In the genomic region with DNA sequence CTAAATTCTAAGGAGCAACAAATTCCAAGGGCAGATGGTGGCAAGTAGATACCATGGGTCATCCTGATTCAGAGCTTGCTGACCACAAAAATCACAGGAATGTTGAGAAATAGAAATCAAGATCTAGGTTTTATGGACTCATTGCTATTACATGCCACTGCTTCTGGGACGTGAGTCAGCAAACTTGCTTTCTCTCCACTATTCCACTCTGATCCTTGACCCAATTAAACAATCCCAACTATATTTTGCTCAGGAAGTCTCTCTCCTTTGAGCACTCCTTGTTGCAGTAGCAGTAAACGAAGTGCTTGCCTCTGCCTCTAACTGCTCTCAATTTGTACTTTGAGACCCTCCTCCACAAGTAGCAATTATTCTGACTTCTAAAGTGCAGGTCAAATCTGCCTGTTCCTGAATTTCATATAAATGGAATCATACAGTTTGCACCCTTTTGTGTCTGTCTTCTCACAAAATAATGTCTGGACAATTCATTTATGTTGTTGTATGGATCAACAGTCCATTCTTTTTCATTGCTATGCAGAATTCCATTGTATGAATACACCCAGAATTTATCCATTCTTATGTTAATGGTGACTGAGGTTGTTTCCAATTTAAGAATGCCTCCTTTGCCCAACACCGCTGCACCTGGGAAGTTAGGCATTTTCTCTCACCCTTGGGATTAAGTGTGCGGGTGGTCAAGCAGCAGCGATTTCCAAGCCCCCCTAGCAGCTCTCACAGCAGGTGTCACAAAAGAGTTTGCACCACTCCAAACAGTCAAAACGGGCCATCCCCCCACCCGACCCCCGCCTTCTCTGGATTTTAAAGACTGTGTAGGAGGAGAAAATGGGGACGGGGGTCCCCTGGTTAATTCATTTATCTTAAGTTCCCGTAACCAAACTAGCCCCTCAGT, we compare ENCODE assay signal across 9 cellular contexts. TPM values are rescaled to one million over a fixed set of nuclear protein-coding genes. Genes with fewer than 3 reads are reported as not detected.
DNase-seq lines count a peak whose midpoint lies in the region; ATAC-seq and TF ChIP-seq lines count a peak whose summit lies in the region.
"Had no signal": no experiment of that assay in that cellular context is flagged by ENCODE, and none has a peak within 500 bp of the region (broad histone marks: within the 10 kb centered on the region; RNA-seq: fewer than 3 reads in every experiment).

No MANE protein-coding gene starts in this region.

- no peaks in the 10 kb centered on the region for H3K4me1 ChIP-seq in CD8-positive, alpha-beta memory T cell (ENCODE audit: insufficient read depth, low read length)
- H3K4me1 ChIP-seq in OCI-LY3 (ENCODE audit: low read length) = peaks cover 10% of the 10 kb centered on the region
- peaks cover 3% of the 10 kb centered on the region for H3K4me1 ChIP-seq in endodermal cell (ENCODE audit: control insufficient read depth, insufficient read depth, low read length)
- no peaks in the 10 kb centered on the region for H3K4me1 ChIP-seq in Karpas-422 (ENCODE audit: low read length)

- H3K27me3 Mint-ChIP-seq in CD8-positive, alpha-beta memory T cell = peaks cover 3 to 4% of the 10 kb centered on the region in 2 donors
- no peaks in the 10 kb centered on the region for H3K27me3 Mint-ChIP-seq in endodermal cell (ENCODE audit: insufficient read depth)
- H3K27me3 Mint-ChIP-seq in nephron (ENCODE audit: low read depth) = no peaks in the 10 kb centered on the region

- H3K4me1 Mint-ChIP-seq in CD8-positive, alpha-beta memory T cell = peaks cover 10 to 14% (median 12%) of the 10 kb centered on the region in 3 donors
- H3K4me1 Mint-ChIP-seq in endodermal cell (peaks cover 37% of the 10 kb centered on the region), nephron (peaks cover 16% of the 10 kb centered on the region)

- H4K20me1 ChIP-seq in OCI-LY3 (ENCODE audit: insufficient read depth, low read length) (no peaks in the 10 kb centered on the region), Karpas-422 (ENCODE audit: insufficient read depth, low read depth, low read length) (no peaks in the 10 kb centered on the region)

- H3K4me3 Mint-ChIP-seq in CD8-positive, alpha-beta memory T cell = peak overlapping the region in 6 of 7 donors; percentile 77 to 93 (median 84)
- H3K4me3 Mint-ChIP-seq in endodermal cell = peak overlapping the region; percentile 91
- peak overlapping the region; percentile 92 to 93 (median 93) for H3K4me3 Mint-ChIP-seq in nephron

- H3K36me3 Mint-ChIP-seq in CD8-positive, alpha-beta memory T cell = no peaks in the 10 kb centered on the region
- H3K36me3 Mint-ChIP-seq in endodermal cell (ENCODE audit: low read depth) = peaks cover 30% of the 10 kb centered on the region
- peaks cover 16% of the 10 kb centered on the region for H3K36me3 Mint-ChIP-seq in nephron (ENCODE audit: low read depth)

- peak overlapping the region; percentile 51 for H3K4me3 ChIP-seq in CD8-positive, alpha-beta memory T cell (ENCODE audit: low read length)
- H3K4me3 ChIP-seq in OCI-LY3 (ENCODE audit: low read length) (peak overlapping the region; percentile 82), endodermal cell (ENCODE audit: low read length) (peak overlapping the region; percentile 78), Karpas-422 (ENCODE audit: low read length) (no peak overlapping the region)

- no peak for TF ChIP-seq CTCF in OCI-LY3 (IDR thresholded peaks at IDR 0.05; ENCODE audit: low read depth, low read length)
- no peak for TF ChIP-seq CTCF in endodermal cell (conservative IDR thresholded peaks at IDR 0.05)
- no peak for TF ChIP-seq CTCF in nephron (IDR thresholded peaks at IDR 0.05; ENCODE audit: unreplicated experiment in 3 of 3)

- no peaks in the 10 kb centered on the region for H3K79me2 ChIP-seq in OCI-LY3 (ENCODE audit: low read length)
- no peaks in the 10 kb centered on the region for H3K79me2 ChIP-seq in Karpas-422 (ENCODE audit: low read length)

- ATAC-seq in HG02763 (IDR thresholded peaks at IDR 0.05; ENCODE audit: unreplicated experiment) = no peak
- ATAC-seq in HG03045 (IDR thresholded peaks at IDR 0.05; ENCODE audit: unreplicated experiment) = no peak

- H2AFZ ChIP-seq in OCI-LY3 (ENCODE audit: low read depth, low read length) (peak overlapping the region; percentile 93; the same call in 1 of the 2 replicates), Karpas-422 (ENCODE audit: low read length) (no peak overlapping the region)

- no peak for DNase-seq in CD8-positive, alpha-beta memory T cell
- DNase-seq in endodermal cell = peak; percentile 88
- no peak for DNase-seq in Karpas-422
- DNase-seq in NCI-H2107 (lab: John Stamatoyannopoulos, UW) = no peak

- H3K27ac Mint-ChIP-seq in CD8-positive, alpha-beta memory T cell = peak overlapping the region in 1 of 8 donors; percentile 55
- H3K27ac Mint-ChIP-seq in endodermal cell (peak overlapping the region; percentile 99), nephron (peak overlapping the region; percentile 78 to 84 (median 81))

- CTCF ChIA-PET in CD8-positive, alpha-beta memory T cell (lab: Charles Lee) = no interaction called here

- H3K4me2 ChIP-seq in OCI-LY3 (ENCODE audit: low read length) (peak overlapping the region; percentile 92), Karpas-422 (ENCODE audit: low read depth, low read length, poor library complexity, severe bottlenecking) (no peak overlapping the region)

- no peaks in the 10 kb centered on the region for H3K36me3 ChIP-seq in CD8-positive, alpha-beta memory T cell (ENCODE audit: insufficient read depth, low read length)
- H3K36me3 ChIP-seq in OCI-LY3 (replicated peaks; ENCODE audit: low read depth, low read length) (no peaks in the 10 kb centered on the region), endodermal cell (ENCODE audit: control insufficient read depth, insufficient read depth, low read length) (peaks cover 25% of the 10 kb centered on the region), Karpas-422 (ENCODE audit: insufficient read depth, low read length) (no peaks in the 10 kb centered on the region)

- WGBS in endodermal cell (ENCODE audit: insufficient coverage in 1 of 2, insufficient read length in 1 of 2), 2 experiments = 14 to 20% methylated on average over 3 to 8 of the region's 10 CpGs

- H3K9ac ChIP-seq in OCI-LY3 (ENCODE audit: low read length) (peak overlapping the region; percentile 63; the same call in 1 of the 2 replicates), endodermal cell (ENCODE audit: extremely low read depth, low read length, poor library complexity, severe bottlenecking) (peak overlapping the region; percentile 56), Karpas-422 (ENCODE audit: low read length) (no peak overlapping the region)

- POLR2A ChIA-PET in CD8-positive, alpha-beta memory T cell (lab: Charles Lee) = no interaction called here

- peaks cover 0 to 5% (median 0%) of the 10 kb centered on the region in 5 donors for H3K9me3 Mint-ChIP-seq in CD8-positive, alpha-beta memory T cell
- no peaks in the 10 kb centered on the region for H3K9me3 Mint-ChIP-seq in endodermal cell
- H3K9me3 Mint-ChIP-seq in nephron = no peaks in the 10 kb centered on the region

- H3K9me3 ChIP-seq in CD8-positive, alpha-beta memory T cell (ENCODE audit: low read length) = no peaks in the 10 kb centered on the region
- H3K9me3 ChIP-seq in OCI-LY3 (ENCODE audit: insufficient read depth, low read length) (no peaks in the 10 kb centered on the region), endodermal cell (ENCODE audit: control insufficient read depth, low read length) (no peaks in the 10 kb centered on the region), Karpas-422 (ENCODE audit: low read length) (no peaks in the 10 kb centered on the region)

- H3K27me3 ChIP-seq in CD8-positive, alpha-beta memory T cell (ENCODE audit: insufficient read depth, low read length, poor library complexity, severe bottlenecking) = no peaks in the 10 kb centered on the region
- peaks cover 36% of the 10 kb centered on the region for H3K27me3 ChIP-seq in OCI-LY3 (ENCODE audit: low read depth, low read length)
- H3K27me3 ChIP-seq in endodermal cell (ENCODE audit: control insufficient read depth, insufficient read depth, low read length, poor library complexity, severe bottlenecking) = no peaks in the 10 kb centered on the region
- H3K27me3 ChIP-seq in Karpas-422 (ENCODE audit: low read length) = no peaks in the 10 kb centered on the region

- no peaks in the 10 kb centered on the region for H3K9me2 ChIP-seq in Karpas-422 (replicated peaks; ENCODE audit: insufficient read depth, low read length)

- no peak overlapping the region for H3K27ac ChIP-seq in CD8-positive, alpha-beta memory T cell (ENCODE audit: low read depth, low read length)
- H3K27ac ChIP-seq in OCI-LY3 (ENCODE audit: low read length) (no peak overlapping the region), endodermal cell (ENCODE audit: low read depth, low read length) (peak overlapping the region; percentile 57), Karpas-422 (ENCODE audit: low read length) (no peak overlapping the region)

RNA-seq across cellular contexts. Expression of gene ACSM6, which starts 35.9 kb away (rescaled TPM):
- not detected for total RNA-seq in CD8-positive, alpha-beta memory T cell
- not detected for polyA plus RNA-seq in CD8-positive, alpha-beta memory T cell
- total RNA-seq in endodermal cell = not detected
- not detected for polyA plus RNA-seq in endodermal cell (2013, experiment 1 of 2)
- not detected for polyA plus RNA-seq in endodermal cell (2013, experiment 2 of 2)
- not detected in 2 replicates for total RNA-seq in Karpas-422 (2014; rRNA removed; shearing (Covaris generic); ENCODE audit: low replicate concordance)
- polyA plus RNA-seq: esophagus had no signal
